Comparison of ENCODE assay signal across 8 cellular contexts in the genomic region with DNA sequence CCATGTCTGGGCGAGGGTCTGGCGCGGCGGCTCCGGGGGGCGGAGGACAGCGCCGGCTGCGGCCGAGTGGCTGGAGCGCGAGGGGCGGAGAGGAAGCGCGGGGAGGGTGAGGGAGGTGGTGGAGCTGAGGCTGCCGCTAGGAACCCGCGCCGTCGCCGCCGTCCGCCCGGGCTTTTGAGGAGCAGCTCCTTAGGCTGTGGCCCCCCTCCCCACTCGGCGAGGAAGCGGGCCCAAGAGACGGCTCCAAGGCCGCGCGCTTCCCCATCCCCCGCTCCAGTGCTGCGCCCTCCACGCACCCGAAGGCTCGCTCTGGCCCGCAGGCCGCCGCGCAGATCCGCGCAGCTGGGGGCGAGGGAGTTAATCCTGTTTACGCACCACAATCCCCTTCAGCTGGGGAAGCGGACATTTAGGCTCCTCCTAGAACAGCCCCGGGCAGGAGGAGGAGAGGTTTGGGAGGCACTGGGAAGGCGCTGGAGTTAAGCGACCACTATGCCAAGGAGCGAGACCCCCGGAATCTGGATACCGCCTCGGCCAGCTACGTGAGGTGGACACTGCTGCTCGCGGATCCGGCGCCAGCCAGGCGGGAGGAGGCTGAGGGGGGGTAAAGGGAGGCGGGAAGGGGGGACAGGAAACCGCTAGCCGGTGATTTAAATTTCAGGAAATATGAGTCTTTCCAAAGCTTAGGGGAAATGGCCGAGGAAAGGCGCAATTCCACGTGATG. TPM values are rescaled to one million over a fixed set of nuclear protein-coding genes. Genes with fewer than 3 reads are reported as not detected.
DNase-seq lines count a peak whose midpoint lies in the region; ATAC-seq and TF ChIP-seq lines count a peak whose summit lies in the region.

Gene CNRIP1, minus strand, starts transcription at position 553 of the 721 bp plus-strand sequence. Its CDS starts 549 bp downstream, at position 4.

- H3K27ac Mint-ChIP-seq in osteocyte (ENCODE audit: unreplicated experiment), result peak within 1 kb of the TSS; percentile 94

- H3K4me1 Mint-ChIP-seq in osteocyte (ENCODE audit: unreplicated experiment), result peaks cover 29% of the 10 kb centered on the region

- in situ Hi-C loops in astrocyte of the cerebellum (cut with HindIII; ENCODE audit: low sequenced_read_pairs), result no loop called here

- peak within 1 kb of the TSS; percentile 93 for H3K4me3 Mint-ChIP-seq in osteocyte (ENCODE audit: unreplicated experiment)

- peaks cover 3% of the 10 kb centered on the region for H3K27me3 Mint-ChIP-seq in osteocyte (ENCODE audit: unreplicated experiment)

- ATAC-seq in left ventricle myocardium superior (peak; percentile 90), GM18868 (IDR thresholded peaks at IDR 0.05; ENCODE audit: unreplicated experiment) (no peak), GM21786 (IDR thresholded peaks at IDR 0.05; ENCODE audit: unreplicated experiment) (no peak)

- H3K4me3 ChIP-seq in astrocyte of the cerebellum (ENCODE audit: low read depth, low read length), result peak within 1 kb of the TSS; percentile 84

- intact Hi-C loops in left ventricle myocardium superior (cut with micrococcal nuclease), result no loop called here

- TF ChIP-seq CTCF in astrocyte of the cerebellum (IDR thresholded peaks at IDR 0.05; ENCODE audit: low read depth, low read length, missing control alignments), result no peak
- peak; percentile 16 for TF ChIP-seq CTCF in osteocyte (IDR thresholded peaks at IDR 0.05)

- peaks cover under 1% of the 10 kb centered on the region for H3K9me3 Mint-ChIP-seq in osteocyte (ENCODE audit: unreplicated experiment)

- peaks cover 6% of the 10 kb centered on the region for H3K36me3 Mint-ChIP-seq in osteocyte (ENCODE audit: unreplicated experiment)

- DNase-seq in stimulated activated CD4-positive, alpha-beta T cell treated with anti-CD3 and anti-CD28 coated beads, Interleukin-15, amount 100 ng/mL, for 24 hours, result peak; percentile 28
- DNase-seq in stimulated activated CD4-positive, alpha-beta T cell treated with anti-CD3 and anti-CD28 coated beads, Interleukin-12 subunit alpha, Interleukin-12 subunit beta, amount 100 ng/mL, for 4 hours, result no peak
- DNase-seq in NCI-H460 (ENCODE audit: extremely low read depth, low read depth), result peak; percentile 21
- DNase-seq in astrocyte of the cerebellum (ENCODE audit: low read depth), result peak; percentile 53
- DNase-seq in left ventricle myocardium superior, result peak; percentile 79
- peak; percentile 88 for DNase-seq in osteocyte (ENCODE audit: extremely low spot score, unreplicated experiment)

RNA-seq across cellular contexts. Expression of gene CNRIP1, which starts in this region (rescaled TPM):
- total RNA-seq in NCI-H460 (2014; rRNA removed; shearing (Covaris generic)), result 6.2 and 7.3 TPM in 2 replicates
- 1.9 and 2.0 TPM in 2 replicates for polyA plus RNA-seq in NCI-H460 (2014; cell fraction: nucleus; rRNA removed)
- 11.1 TPM for total RNA-seq in left ventricle myocardium superior
- total RNA-seq in osteocyte, result 33.9 and 35.9 TPM in 2 replicates
